14 cellular contexts compared by ENCODE assay signal in the genomic region with DNA sequence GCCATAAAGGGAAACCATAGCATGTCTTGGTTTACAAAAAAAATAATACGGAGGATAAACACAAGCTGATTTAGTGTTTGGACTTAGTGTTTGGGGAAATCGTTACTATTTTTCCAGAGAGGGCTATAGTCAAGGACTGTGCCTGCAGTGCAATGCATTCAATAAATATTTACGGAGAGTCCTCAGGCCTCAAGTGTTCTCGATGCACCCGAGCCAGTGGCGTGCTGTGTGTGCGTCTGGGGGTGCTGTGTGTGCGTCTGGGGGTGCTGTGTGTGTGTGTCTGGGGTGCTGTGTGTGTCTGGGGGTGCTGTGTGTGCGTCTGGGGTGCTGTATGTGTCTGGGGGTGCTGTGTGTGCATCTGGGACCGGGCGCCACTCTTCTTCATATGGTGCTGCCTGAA.
DNase-seq lines count a peak whose midpoint lies in the region; ATAC-seq and TF ChIP-seq lines count a peak whose summit lies in the region.
"Had no signal": no experiment of that assay in that cellular context is flagged by ENCODE, and none has a peak within 500 bp of the region (broad histone marks: within the 10 kb centered on the region; RNA-seq: fewer than 3 reads in every experiment).

No MANE protein-coding gene starts in this region.

- peak overlapping the region; percentile 22 for H3K27ac Mint-ChIP-seq in Caco-2 (ENCODE audit: unreplicated experiment)

- no peaks in the 10 kb centered on the region for H3K9me3 ChIP-seq in Caco-2
- no peaks in the 10 kb centered on the region for H3K9me3 ChIP-seq in muscle layer of duodenum (ENCODE audit: control insufficient read depth in 1 of 2, low read length in 2 of 2)
- H3K9me3 ChIP-seq: SJCRH30, vagina had no signal

- no peaks in the 10 kb centered on the region for H3K36me3 Mint-ChIP-seq in Caco-2 (ENCODE audit: insufficient read depth, unreplicated experiment)

- no peak for TF ChIP-seq CTCF in Caco-2 (IDR thresholded peaks at IDR 0.05; ENCODE audit: insufficient read depth in 1 of 2, low read depth in 1 of 2, low read length in 1 of 2, severe bottlenecking in 1 of 2, unreplicated experiment in 1 of 2)
- TF ChIP-seq CTCF in WI38 (IDR thresholded peaks at IDR 0.05; ENCODE audit: low read depth, low read length) = no peak

- H3K4me1 ChIP-seq in Caco-2 (peaks cover 16% of the 10 kb centered on the region), muscle layer of duodenum (ENCODE audit: control insufficient read depth in 1 of 2, insufficient read depth in 2 of 2, low read length in 2 of 2) (peaks cover 0 to 7% of the 10 kb centered on the region in 2 donors)
- H3K4me1 ChIP-seq: SJCRH30, vagina had no signal

- H3K4me3 Mint-ChIP-seq in Caco-2 (ENCODE audit: unreplicated experiment) = no peak overlapping the region

- peaks cover 6% of the 10 kb centered on the region for H3K4me1 Mint-ChIP-seq in Caco-2 (ENCODE audit: low read depth, unreplicated experiment)

- no TSS peak for BruUV-seq in Caco-2 (replicated peaks; lab: Mats Ljungman, UMichigan)

- POLR2A ChIA-PET in Caco-2 (lab: Charles Lee) = no interaction called here

- H3K36me3 ChIP-seq in Caco-2 (ENCODE audit: control insufficient read depth, insufficient read depth, low read length) = no peaks in the 10 kb centered on the region
- H3K36me3 ChIP-seq in muscle layer of duodenum (ENCODE audit: control insufficient read depth in 1 of 2, insufficient read depth in 2 of 2, low read length in 2 of 2) = no peaks in the 10 kb centered on the region
- H3K36me3 ChIP-seq: SJCRH30, vagina had no signal

- intact Hi-C loops in Caco-2 (cut with micrococcal nuclease; ENCODE audit: unreplicated experiment) = loop anchor here (10.0 kb wide), 1 partner anchor 148 kb away; no protein-coding TSS in a partner anchor

- H3K9me3 Mint-ChIP-seq in Caco-2 (ENCODE audit: unreplicated experiment) = peaks cover 21% of the 10 kb centered on the region

- CTCF ChIA-PET in Caco-2 (lab: Charles Lee) = interaction anchor here (0.9 to 2.2 kb wide), 2 partner anchors 10 to 367 kb away, joined by 3 to 9 read pairs; no protein-coding TSS in a partner anchor

- no peak overlapping the region for H3K4me3 ChIP-seq in Caco-2 (ENCODE audit: low read depth, low read length)
- H3K4me3 ChIP-seq in WI38 (ENCODE audit: low read depth, low read length) = peak overlapping the region; percentile 47
- H3K4me3 ChIP-seq in muscle layer of duodenum (ENCODE audit: low read depth in 1 of 2, low read length in 2 of 2) = no peak overlapping the region
- H3K4me3 ChIP-seq: SJCRH30, vagina had no signal

- H3K27ac ChIP-seq in muscle layer of duodenum (ENCODE audit: low read length) = peak overlapping the region; percentile 62
- H3K27ac ChIP-seq: C4-2B, SJCRH30, vagina had no signal

- H3K27me3 Mint-ChIP-seq in Caco-2 (ENCODE audit: insufficient read depth, unreplicated experiment) = peaks cover 1% of the 10 kb centered on the region

- DNase-seq in Caco-2 = no peak
- DNase-seq in midbrain (lab: John Stamatoyannopoulos, UW) = no peak
- no peak for DNase-seq in cerebellar cortex (ENCODE audit: low spot score)
- DNase-seq: cerebellar nuclear complex, NCI-H1048, NCI-H510A treated with DMSO at 0.1 percent for 48 hours, SJCRH30 had no signal

- H3K27me3 ChIP-seq in Caco-2 (replicated peaks; ENCODE audit: control insufficient read depth, insufficient read depth, low read length) (no peaks in the 10 kb centered on the region), muscle layer of duodenum (ENCODE audit: low read depth, low read length) (no peaks in the 10 kb centered on the region)
- H3K27me3 ChIP-seq: vagina had no signal

- ATAC-seq in GM21825 (IDR thresholded peaks at IDR 0.05; ENCODE audit: unreplicated experiment) (peak; percentile 10), GM18909 (IDR thresholded peaks at IDR 0.05; ENCODE audit: poor library complexity, unreplicated experiment) (no peak), GM21619 (IDR thresholded peaks at IDR 0.05; ENCODE audit: unreplicated experiment) (no peak)
